In genomic region chr13:75826391-75826790, GRCh38 we compare ENCODE assay signal across 30 cellular contexts.
"Had no signal": no experiment of that assay in that cellular context is flagged by ENCODE, and none has a peak within 500 bp of the region (broad histone marks: within the 10 kb centered on the region; RNA-seq: fewer than 3 reads in every experiment).

No MANE protein-coding gene starts in this region.

- H3K27me3 ChIP-seq: adrenal gland, Peyer's patch had no signal

- ATAC-seq: activated naive CD4-positive, alpha-beta T cell treated with anti-CD3 and anti-CD28 coated beads, Interleukin-2, amount 50 U/mL, for 72 hours; activated T-cell treated with anti-CD3 and anti-CD28 coated beads, Interleukin-2, amount 50 U/mL, for 4 hours; K562; PC-3 had no signal

- H3K36me3 ChIP-seq: adrenal gland had no signal

- H3K9me3 ChIP-seq: adrenal gland, Peyer's patch had no signal

- H3K27ac ChIP-seq: adrenal gland, Peyer's patch, VCaP had no signal

- H3K4me3 ChIP-seq: adrenal gland, K562, Peyer's patch had no signal

- H3K4me1 ChIP-seq: adrenal gland, Peyer's patch had no signal

- DNase-seq: activated B cell treated with CpG ODN at 0.5 μM for 24 hours; activated CD4-positive, alpha-beta memory T cell treated with anti-CD3 and anti-CD28 coated beads for 36 hours; activated CD4-positive, alpha-beta T cell treated with anti-CD3 and anti-CD28 coated beads for 4 hours; activated CD4-positive, alpha-beta T cell treated with anti-CD3 and anti-CD28 coated beads, Interleukin-2, amount 50 U/mL, for 1 hour; activated CD4-positive, CD25-positive, alpha-beta regulatory T cell treated with anti-CD3 and anti-CD28 coated beads, Interleukin-2, amount 50 U/mL, for 72 hours; activated CD8-positive, alpha-beta memory T cell treated with anti-CD3 and anti-CD28 coated beads, Interleukin-2, amount 50 U/mL, for 4 hours; activated gamma-delta T cell treated with Interleukin-2 at 50 U/mL for 16 hours; activated naive CD4-positive, alpha-beta T cell treated with anti-CD3 and anti-CD28 coated beads for 36 hours; activated T-cell treated with anti-CD3 and anti-CD28 coated beads for 4 hours; activated T-cell treated with anti-CD3 and anti-CD28 coated beads, Interleukin-2, amount 50 U/mL, for 4 hours; adrenal gland; IMR-90; NCI-H1092 treated with DMSO at 0.1 percent for 48 hours; NCI-H1417 treated with DMSO at 0.1 percent for 48 hours; NCI-H1930; NCI-H2081 treated with DMSO at 0.1 percent for 48 hours; NCI-H226; NCI-H446 treated with DMSO at 0.1 percent for 48 hours; NCI-H524; NK-92 treated with Interleukin-12 subunit alpha and Interleukin-12 subunit beta, amount 100 ng/mL, for 24 hours; PC-3; Peyer's patch; RPMI8226; SW 1271; T-helper 1 cell; T-helper 2 cell; T-helper 9 cell had no signal
